Comparison of ENCODE assay signal across 10 cellular contexts in the genomic region with DNA sequence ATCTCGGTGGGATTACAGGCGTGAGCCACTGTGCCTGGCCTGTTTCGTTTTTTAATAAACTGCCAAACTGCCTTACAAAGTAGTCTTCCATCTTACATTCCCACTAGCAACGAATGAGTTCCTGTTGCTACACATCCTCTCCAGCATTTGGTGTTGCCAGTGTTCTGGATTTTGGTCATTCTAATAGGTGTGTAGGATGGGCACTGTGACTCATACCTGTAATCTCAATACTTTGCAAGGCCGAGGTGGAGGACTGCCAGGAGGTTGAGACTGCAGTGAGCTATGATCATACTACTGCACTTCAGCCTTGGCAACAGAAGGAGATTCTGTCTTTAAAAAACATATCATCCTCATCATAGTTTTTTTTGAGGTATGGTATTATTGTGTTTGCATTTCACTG. TPM values are rescaled to one million over a fixed set of nuclear protein-coding genes. Genes with fewer than 3 reads are reported as not detected.
DNase-seq lines count a peak whose midpoint lies in the region; ATAC-seq and TF ChIP-seq lines count a peak whose summit lies in the region.
"Had no signal": no experiment of that assay in that cellular context is flagged by ENCODE, and none has a peak within 500 bp of the region (broad histone marks: within the 10 kb centered on the region; RNA-seq: fewer than 3 reads in every experiment).

No MANE protein-coding gene starts in this region.

- H4K91ac ChIP-seq in H9 (ENCODE audit: insufficient read length, low read depth, low read length): no peak overlapping the region

- H2BK15ac ChIP-seq in H9 (ENCODE audit: low read depth, low read length): no peak overlapping the region

- no peaks in the 10 kb centered on the region for H3K9me2 ChIP-seq in hepatocyte (replicated peaks; ENCODE audit: insufficient read depth)

- H4K20me1 ChIP-seq in hepatocyte (ENCODE audit: insufficient read depth, poor library complexity, severe bottlenecking): no peaks in the 10 kb centered on the region
- no peaks in the 10 kb centered on the region for H4K20me1 ChIP-seq in H9 (ENCODE audit: control insufficient read depth, insufficient read depth, insufficient read length)

- H3K79me2 ChIP-seq in hepatocyte (peaks cover 9% of the 10 kb centered on the region), H9 (ENCODE audit: insufficient read depth, low read length) (no peaks in the 10 kb centered on the region)

- H2AK5ac ChIP-seq in H9 (ENCODE audit: insufficient read length, low read length): no peak overlapping the region

- H3K4me1 Mint-ChIP-seq in H9: 0 out of 4 replicates have a peak, but pooled peaks cover 0 to 3% of the 10 kb centered on the region in 2 experiments
- H3K4me1 Mint-ChIP-seq: brain; naive thymus-derived CD4-positive, alpha-beta T cell had no signal

- peak; percentile 66 for DNase-seq in DMS53 (lab: John Stamatoyannopoulos, UW)
- DNase-seq in MG63: peak; percentile 71
- peak; percentile 23 for DNase-seq in hepatocyte (ENCODE audit: low spot score)
- no peak for DNase-seq in DMS 273 (lab: John Stamatoyannopoulos, UW; ENCODE audit: unreplicated experiment)
- no peak for DNase-seq in GM03348 (ENCODE audit: low spot score)
- DNase-seq in NK-92 treated with Interleukin-12 subunit alpha and Interleukin-12 subunit beta, amount 100 ng/mL, for 24 hours (lab: John Stamatoyannopoulos, UW): no peak
- DNase-seq in H9: no peak
- DNase-seq: naive thymus-derived CD4-positive, alpha-beta T cell had no signal

- H3K27ac Mint-ChIP-seq in H9: peak overlapping the region in 1 of 3 experiments; percentile 41; a peak in 1 of 7 replicates
- H3K27ac Mint-ChIP-seq: brain; naive thymus-derived CD4-positive, alpha-beta T cell had no signal

- H3K27me3 ChIP-seq in MG63 (no peaks in the 10 kb centered on the region), hepatocyte (no peaks in the 10 kb centered on the region), H9 (ENCODE audit: insufficient read depth, low read length) (no peaks in the 10 kb centered on the region)

- no peaks in the 10 kb centered on the region for H3K79me1 ChIP-seq in H9 (ENCODE audit: insufficient read depth, low read depth, low read length, poor library complexity, severe bottlenecking)

- H3K9me3 ChIP-seq in MG63 (no peaks in the 10 kb centered on the region), hepatocyte (ENCODE audit: low read depth) (no peaks in the 10 kb centered on the region), H9 (ENCODE audit: control insufficient read depth, low read depth, low read length) (no peaks in the 10 kb centered on the region)

- H3K4me1 ChIP-seq in hepatocyte (ENCODE audit: insufficient read depth) (peaks cover 5% of the 10 kb centered on the region), H9 (ENCODE audit: insufficient read depth, low read length) (no peaks in the 10 kb centered on the region)

- H3K36me3 ChIP-seq in MG63 (no peaks in the 10 kb centered on the region), hepatocyte (replicated peaks; ENCODE audit: insufficient read depth, low read depth) (no peaks in the 10 kb centered on the region)

- no peak overlapping the region for H2BK5ac ChIP-seq in H9 (ENCODE audit: insufficient read length, low read length)

- no peak overlapping the region for H2AFZ ChIP-seq in hepatocyte
- no peak overlapping the region for H2AFZ ChIP-seq in H9 (ENCODE audit: low read length)

- peak; percentile 59 for ATAC-seq in GM19455 (IDR thresholded peaks at IDR 0.05; ENCODE audit: unreplicated experiment)
- ATAC-seq: naive thymus-derived CD4-positive, alpha-beta T cell had no signal

- H4K8ac ChIP-seq in H9 (replicated peaks; ENCODE audit: insufficient read length, low read depth, low read length): no peak overlapping the region

- H3K14ac ChIP-seq in H9 (ENCODE audit: insufficient read depth, low read length): no peak overlapping the region

- no peaks in the 10 kb centered on the region for H3K9me3 Mint-ChIP-seq in H9
- H3K9me3 Mint-ChIP-seq: brain; naive thymus-derived CD4-positive, alpha-beta T cell had no signal

- H3T11ph ChIP-seq in H9 (ENCODE audit: low read length): no peak overlapping the region

- no peak overlapping the region for H2BK120ac ChIP-seq in H9 (ENCODE audit: low read depth, low read length, poor library complexity, severe bottlenecking)

- H3K27ac ChIP-seq in hepatocyte: no peak overlapping the region
- H3K27ac ChIP-seq in H9 (ENCODE audit: insufficient read length, low read depth, low read length): no peak overlapping the region

- no peak overlapping the region for H3K4me3 Mint-ChIP-seq in H9
- H3K4me3 Mint-ChIP-seq: brain; naive thymus-derived CD4-positive, alpha-beta T cell had no signal

- H3K4ac ChIP-seq in H9 (ENCODE audit: low read depth, low read length): no peak overlapping the region

- no peak overlapping the region for H3K18ac ChIP-seq in H9 (ENCODE audit: insufficient read length, low read depth, low read length)

- H3K9ac ChIP-seq in H9 (ENCODE audit: extremely low read depth, insufficient read length, low read length): no peak overlapping the region

- no peak overlapping the region for H4K5ac ChIP-seq in H9 (ENCODE audit: insufficient read length, low read depth, low read length)

- 79% methylated on average over 5 of the region's 5 CpGs for WGBS in hepatocyte (ENCODE audit: low lambda C conversion rate, missing lambda C conversion rate)
- WGBS in H9 (ENCODE audit: extremely low coverage, insufficient read length, low lambda C conversion rate): no CpG with 5 or more reads among the region's 5 CpGs

- no peak overlapping the region for H2BK20ac ChIP-seq in H9 (ENCODE audit: low read depth, low read length, poor library complexity, severe bottlenecking)

- H3K56ac ChIP-seq in H9 (ENCODE audit: insufficient read length, low read depth, low read length): no peak overlapping the region

- no peak overlapping the region for H2BK12ac ChIP-seq in H9 (ENCODE audit: insufficient read length, low read depth, low read length)

- H3K36me3 Mint-ChIP-seq in H9 (ENCODE audit: insufficient read depth in 1 of 3, low read depth in 3 of 3): peaks cover 0 to 3% (median 0%) of the 10 kb centered on the region in 3 experiments; a peak in 1 of 7 replicates

- H3K4me2 ChIP-seq in hepatocyte (no peak overlapping the region), H9 (ENCODE audit: insufficient read depth, insufficient read length, low read length) (no peak overlapping the region)

- H3K27me3 Mint-ChIP-seq in H9 (ENCODE audit: low read depth): no peaks in the 10 kb centered on the region
- H3K27me3 Mint-ChIP-seq: brain; naive thymus-derived CD4-positive, alpha-beta T cell had no signal

- H3K23me2 ChIP-seq in H9 (ENCODE audit: insufficient read length, low read depth, low read length, poor library complexity, severe bottlenecking): no peaks in the 10 kb centered on the region

- no peak overlapping the region for H3K4me3 ChIP-seq in MG63
- H3K4me3 ChIP-seq in hepatocyte: no peak overlapping the region

- TF ChIP-seq CTCF in hepatocyte (IDR thresholded peaks at IDR 0.05; ENCODE audit: poor library complexity): no peak
- TF ChIP-seq CTCF in H9 (conservative IDR thresholded peaks at IDR 0.05): no peak

- no peak overlapping the region for H3K23ac ChIP-seq in H9 (ENCODE audit: insufficient read length, low read depth, low read length)

RNA-seq across cellular contexts. Expression of a gene that starts 21.4 kb away (rescaled TPM):
- total RNA-seq in MG63 (2014; rRNA removed; shearing (Covaris generic); ENCODE audit: low replicate concordance): 11.2 and 19.1 TPM in 2 replicates
- 14.8 and 19.2 TPM in 2 replicates for total RNA-seq in hepatocyte
- polyA plus RNA-seq in hepatocyte: 4.8 and 7.4 TPM in 2 replicates
- 20.6 and 20.7 TPM in 2 replicates for total RNA-seq in H9 (2021)

Comparison
In these comparisons a context has a peak if more than half of its experiments do, and no peak if none do; other contexts are left out.
1. DNase-seq: peak in DMS53 (single experiment), MG63 (single experiment) and hepatocyte (single experiment); none in DMS 273 (single experiment), GM03348 (single experiment), NK-92 treated with Interleukin-12 subunit alpha and Interleukin-12 subunit beta, amount 100 ng/mL, for 24 hours (single experiment) and H9 (single experiment).